ENCODE assay signal across 1 cellular context in genomic region chr19:50870417-50871089, GRCh38.
TF ChIP-seq lines count a peak whose summit lies in the region.

No MANE protein-coding gene starts in this region.

TF ChIP-seq in IMR-90, 13 proteins besides CTCF, POLR2A, EP300 and RAD21:
- TF ChIP-seq NFE2L2 (IDR thresholded peaks at IDR 0.05; ENCODE audit: low read depth, low read length) (no peak), MAFK (IDR thresholded peaks at IDR 0.05; ENCODE audit: low read depth, low read length) (no peak), BHLHE40 (IDR thresholded peaks at IDR 0.05; ENCODE audit: low read depth, low read length) (no peak), RCOR1 (IDR thresholded peaks at IDR 0.05; ENCODE audit: insufficient replicate concordance, low read length) (no peak), SMC3 (IDR thresholded peaks at IDR 0.05; ENCODE audit: low read depth, low read length) (no peak), CHD1 (IDR thresholded peaks at IDR 0.05; ENCODE audit: low read depth, low read length) (no peak), ELK1 (IDR thresholded peaks at IDR 0.05; ENCODE audit: borderline replicate concordance, low read depth, low read length) (no peak), CEBPB (IDR thresholded peaks at IDR 0.05; ENCODE audit: low read depth, low read length) (no peak), FOS (IDR thresholded peaks at IDR 0.05; ENCODE audit: low read depth, low read length) (no peak), MXI1 (IDR thresholded peaks at IDR 0.05; ENCODE audit: borderline replicate concordance, low read depth, low read length) (no peak), RFX5 (IDR thresholded peaks at IDR 0.05; ENCODE audit: low read depth, low read length) (no peak), MAZ (IDR thresholded peaks at IDR 0.05; ENCODE audit: borderline replicate concordance, low read depth, low read length) (no peak), USF2 (IDR thresholded peaks at IDR 0.05; ENCODE audit: low read depth, low read length) (no peak)
